In genomic region chr3:196969001-196969659, GRCh38 we compare ENCODE assay signal across 8 cellular contexts. TPM values are rescaled to one million over a fixed set of nuclear protein-coding genes. Genes with fewer than 3 reads are reported as not detected.
DNase-seq lines count a peak whose midpoint lies in the region; ATAC-seq, FAIRE-seq and TF ChIP-seq lines count a peak whose summit lies in the region.

No MANE protein-coding gene starts in this region.

- H3K4me1 ChIP-seq in BE2C = no peaks in the 10 kb centered on the region
- H3K4me1 ChIP-seq in RWPE2 (ENCODE audit: insufficient read depth, poor library complexity, severe bottlenecking) = no peaks in the 10 kb centered on the region
- peaks cover 9% of the 10 kb centered on the region for H3K4me1 ChIP-seq in astrocyte (ENCODE audit: insufficient read depth, low read length)

- H3K27me3 ChIP-seq in BE2C (peaks cover 9% of the 10 kb centered on the region), RWPE2 (ENCODE audit: insufficient read depth, poor library complexity, severe bottlenecking) (no peaks in the 10 kb centered on the region), astrocyte (ENCODE audit: insufficient read depth, low read length) (peaks cover 31% of the 10 kb centered on the region)

- DNase-seq in BE2C = peak; percentile 58
- no peak for DNase-seq in RWPE2 (ENCODE audit: low spot score)
- no peak for DNase-seq in astrocyte (ENCODE audit: low read depth)
- DNase-seq in islet precursor cell = peak; percentile 52
- peak; percentile 24 to 36 for DNase-seq in stimulated activated CD4-positive, alpha-beta T cell treated with anti-CD3 and anti-CD28 coated beads, Interleukin-2, amount 100 ng/mL, for 48 hours
- no peak for DNase-seq in NCI-H128 (lab: John Stamatoyannopoulos, UW; ENCODE audit: unreplicated experiment)

- peak overlapping the region; percentile 45 for H3K4me3 Mint-ChIP-seq in astrocyte (ENCODE audit: unreplicated experiment)

- TF ChIP-seq CTCF in BE2C (IDR thresholded peaks at IDR 0.05; ENCODE audit: low read depth, low read length) = no peak
- TF ChIP-seq CTCF in RWPE2 (IDR thresholded peaks at IDR 0.05; ENCODE audit: poor library complexity, severe bottlenecking) = no peak
- TF ChIP-seq CTCF in astrocyte (IDR thresholded peaks at IDR 0.05; ENCODE audit: insufficient read depth, low read depth, low read length) = no peak

- peaks cover 52% of the 10 kb centered on the region for H3K27me3 Mint-ChIP-seq in astrocyte (ENCODE audit: low read depth, unreplicated experiment)

- H2AFZ ChIP-seq in astrocyte (ENCODE audit: low read depth, low read length) = peak overlapping the region; percentile 85

- peak overlapping the region; percentile 52 for H3K9ac ChIP-seq in astrocyte (ENCODE audit: low read length)

- H3K27ac ChIP-seq in RWPE2 (ENCODE audit: poor library complexity, severe bottlenecking) = peak overlapping the region; percentile 38
- H3K27ac ChIP-seq in astrocyte (ENCODE audit: low read depth, low read length) = no peak overlapping the region

- ATAC-seq in GM19035 (IDR thresholded peaks at IDR 0.05; ENCODE audit: unreplicated experiment) (peak; percentile 54), HG03135 (IDR thresholded peaks at IDR 0.05; ENCODE audit: unreplicated experiment) (peak; percentile 44), RWPE2 (ENCODE audit: low read depth) (peak; percentile 37)

- no peak for FAIRE-seq in astrocyte (lab: Jason Lieb, UNC)

- H3K79me2 ChIP-seq in astrocyte (ENCODE audit: insufficient read depth, low read length) = no peaks in the 10 kb centered on the region

- H3K4me2 ChIP-seq in astrocyte (ENCODE audit: low read length) = peak overlapping the region; percentile 83

- H3K9me3 ChIP-seq in BE2C (no peaks in the 10 kb centered on the region; the same call in 1 of the 2 replicates), RWPE2 (ENCODE audit: severe bottlenecking) (no peaks in the 10 kb centered on the region), astrocyte (ENCODE audit: insufficient read depth, low read depth, low read length) (peaks cover 4% of the 10 kb centered on the region)

- peak overlapping the region; percentile 74 for H3K4me3 ChIP-seq in BE2C (ENCODE audit: low read depth, low read length)
- peak overlapping the region; percentile 92 for H3K4me3 ChIP-seq in RWPE2 (ENCODE audit: severe bottlenecking)
- H3K4me3 ChIP-seq in astrocyte (ENCODE audit: insufficient read depth, low read depth, low read length) = peak overlapping the region; percentile 58

- no peaks in the 10 kb centered on the region for H4K20me1 ChIP-seq in astrocyte (ENCODE audit: insufficient read depth, low read length)

- H3K27ac Mint-ChIP-seq in astrocyte (ENCODE audit: unreplicated experiment) = no peak overlapping the region

- no peaks in the 10 kb centered on the region for H3K9me3 Mint-ChIP-seq in astrocyte (ENCODE audit: unreplicated experiment)

- no peaks in the 10 kb centered on the region for H3K4me1 Mint-ChIP-seq in astrocyte (ENCODE audit: low read depth, unreplicated experiment)

- no peaks in the 10 kb centered on the region for H3K36me3 ChIP-seq in BE2C
- no peaks in the 10 kb centered on the region; the same call in 1 of the 2 replicates for H3K36me3 ChIP-seq in RWPE2 (ENCODE audit: low read depth)
- no peaks in the 10 kb centered on the region for H3K36me3 ChIP-seq in astrocyte (ENCODE audit: insufficient read depth, low read length)

- peaks cover 6% of the 10 kb centered on the region for H3K36me3 Mint-ChIP-seq in astrocyte (ENCODE audit: low read depth, unreplicated experiment)

RNA-seq across cellular contexts. Expression of gene PIGZ, which starts 0.5 kb away (rescaled TPM):
- 3.1 TPM for polyA plus RNA-seq in BE2C (2012; ENCODE audit: insufficient read depth, insufficient read length, low read depth)
- 0.48 and 0.54 TPM in 2 replicates for total RNA-seq in astrocyte

RNA-seq across cellular contexts. Expression of gene NCBP2, which starts 26.8 kb away (rescaled TPM):
- polyA plus RNA-seq in BE2C (2012; ENCODE audit: insufficient read depth, insufficient read length, low read depth) = 291 TPM
- 81.8 and 90.6 TPM in 2 replicates for total RNA-seq in astrocyte

Comparison
In these comparisons a context has a peak if more than half of its experiments do, and no peak if none do; other contexts are left out.
1. DNase-seq: peak in BE2C (single experiment), islet precursor cell (single experiment) and stimulated activated CD4-positive, alpha-beta T cell treated with anti-CD3 and anti-CD28 coated beads, Interleukin-2, amount 100 ng/mL, for 48 hours (2 of 2); none in RWPE2 (single experiment), astrocyte (single experiment) and NCI-H128 (single experiment).
2. Peak in every context shown above with its lines, with median percentiles within 50 percentile points of each other: H3K4me3 ChIP-seq and ATAC-seq.